In genomic region chrX:4710618-4711433, GRCh38 we compare ENCODE assay signal across 9 cellular contexts.
A peak's percentile ranks its signal among the peaks of the same experiment; 100 is the strongest.
DNase-seq lines count a peak whose midpoint lies in the region; ATAC-seq and TF ChIP-seq lines count a peak whose summit lies in the region.
"Had no signal": no experiment of that assay in that cellular context is flagged by ENCODE, and none has a peak within 500 bp of the region (broad histone marks: within the 10 kb centered on the region; RNA-seq: fewer than 3 reads in every experiment).

No MANE protein-coding gene starts in this region.

- H3K4me1 ChIP-seq in iPS-18a (ENCODE audit: control insufficient read depth, low read depth, low read length): peaks cover 5% of the 10 kb centered on the region

- peak; percentile 70 for ATAC-seq in HG02798 (IDR thresholded peaks at IDR 0.05; ENCODE audit: poor library complexity, unreplicated experiment)
- ATAC-seq in stimulated activated effector memory CD8-positive, alpha-beta T cell treated with anti-CD3 and anti-CD28 coated beads, Interleukin-12 subunit alpha, Interleukin-12 subunit beta, amount 100 ng/mL, for 72 hours: no peak

- H3K36me3 ChIP-seq in GM06990 (ENCODE audit: control insufficient read depth, insufficient read depth, low read length) (no peaks in the 10 kb centered on the region), iPS-18a (ENCODE audit: control insufficient read depth, low read depth, low read length) (no peaks in the 10 kb centered on the region)

- H3K4me3 ChIP-seq in GM06990 (replicated peaks; ENCODE audit: low read depth, low read length): no peak overlapping the region
- H3K4me3 ChIP-seq in iPS-18a (ENCODE audit: low read length): no peak overlapping the region

- H3K27me3 ChIP-seq in GM06990 (replicated peaks; ENCODE audit: control insufficient read depth, insufficient read depth, low read length) (no peaks in the 10 kb centered on the region), iPS-18a (ENCODE audit: control insufficient read depth, insufficient read depth, low read length) (no peaks in the 10 kb centered on the region)

- H3K9ac ChIP-seq in iPS-18a (ENCODE audit: low read length): no peak overlapping the region

- peak overlapping the region; percentile 4 for H3K27ac ChIP-seq in iPS-18a (ENCODE audit: low read length)

- DNase-seq in GM06990 (ENCODE audit: extremely low read depth, insufficient read length) (peak; percentile 1), NOMO-1 treated with dmso at 0.1 percent for 144 hours (lab: John Stamatoyannopoulos, UW; ENCODE audit: unreplicated experiment) (peak; percentile 26), C1 segment of cervical spinal cord (lab: John Stamatoyannopoulos, UW) (no peak), kidney tubule cell (ENCODE audit: low spot score) (no peak)
- DNase-seq in stimulated activated naive CD4-positive, alpha-beta T cell (lab: John Stamatoyannopoulos, UW): no peak
- no peak for DNase-seq in stimulated activated effector memory CD8-positive, alpha-beta T cell treated with anti-CD3 and anti-CD28 coated beads, Interleukin-12 subunit alpha, Interleukin-12 subunit beta, amount 100 ng/mL, for 72 hours (ENCODE audit: low spot score in 2 of 2)
- DNase-seq: activated CD4-positive, CD25-positive, alpha-beta regulatory T cell treated with anti-CD3 and anti-CD28 coated beads, Interleukin-2, amount 50 U/mL, for 72 hours had no signal

- H3K9me3 ChIP-seq in iPS-18a (ENCODE audit: control insufficient read depth, low read depth, low read length): no peaks in the 10 kb centered on the region

- TF ChIP-seq CTCF in GM06990 (IDR thresholded peaks at IDR 0.05; ENCODE audit: insufficient read depth, low read length, poor library complexity, severe bottlenecking): no peak

- no peak overlapping the region for H3K4me3 Mint-ChIP-seq in stimulated activated effector memory CD8-positive, alpha-beta T cell treated with anti-CD3 and anti-CD28 coated beads, Interleukin-12 subunit alpha, Interleukin-12 subunit beta, amount 100 ng/mL, for 72 hours

- no peaks in the 10 kb centered on the region for H3K36me3 Mint-ChIP-seq in stimulated activated effector memory CD8-positive, alpha-beta T cell treated with anti-CD3 and anti-CD28 coated beads, Interleukin-12 subunit alpha, Interleukin-12 subunit beta, amount 100 ng/mL, for 72 hours

- no peak overlapping the region for H3K27ac Mint-ChIP-seq in stimulated activated effector memory CD8-positive, alpha-beta T cell treated with anti-CD3 and anti-CD28 coated beads, Interleukin-12 subunit alpha, Interleukin-12 subunit beta, amount 100 ng/mL, for 72 hours

- H3K9me3 Mint-ChIP-seq in stimulated activated effector memory CD8-positive, alpha-beta T cell treated with anti-CD3 and anti-CD28 coated beads, Interleukin-12 subunit alpha, Interleukin-12 subunit beta, amount 100 ng/mL, for 72 hours: peaks cover 10% of the 10 kb centered on the region

- no peaks in the 10 kb centered on the region for H3K4me1 Mint-ChIP-seq in stimulated activated effector memory CD8-positive, alpha-beta T cell treated with anti-CD3 and anti-CD28 coated beads, Interleukin-12 subunit alpha, Interleukin-12 subunit beta, amount 100 ng/mL, for 72 hours

Comparison
In these comparisons a context has a peak if more than half of its experiments do, and no peak if none do; other contexts are left out.
1. DNase-seq: peak in GM06990 (single experiment) and NOMO-1 treated with dmso at 0.1 percent for 144 hours (single experiment); none in stimulated activated naive CD4-positive, alpha-beta T cell (0 of 6), C1 segment of cervical spinal cord (0 of 14), stimulated activated effector memory CD8-positive, alpha-beta T cell treated with anti-CD3 and anti-CD28 coated beads, Interleukin-12 subunit alpha, Interleukin-12 subunit beta, amount 100 ng/mL, for 72 hours (0 of 2) and kidney tubule cell (single experiment).